ENCODE assay signal across 21 cellular contexts in genomic region chr11:85806016-85806415, GRCh38. TPM values are rescaled to one million over a fixed set of nuclear protein-coding genes. Genes with fewer than 3 reads are reported as not detected.
DNase-seq lines count a peak whose midpoint lies in the region; ATAC-seq and TF ChIP-seq lines count a peak whose summit lies in the region.
"Had no signal": no experiment of that assay in that cellular context is flagged by ENCODE, and none has a peak within 500 bp of the region (broad histone marks: within the 10 kb centered on the region; RNA-seq: fewer than 3 reads in every experiment).

No MANE protein-coding gene starts in this region.

- no peak for TF ChIP-seq POLR2A in breast epithelium (IDR thresholded peaks at IDR 0.05)

- H3K79me2 ChIP-seq in mammary epithelial cell (ENCODE audit: insufficient read depth, low read length): no peaks in the 10 kb centered on the region

- ATAC-seq in effector memory CD8-positive, alpha-beta T cell (replicated peaks): no peak
- ATAC-seq in natural killer cell: no peak
- no peak for ATAC-seq in CD8-positive, alpha-beta T cell
- ATAC-seq: GM12878 had no signal

- no peak overlapping the region for H3K27ac ChIP-seq in mammary epithelial cell (ENCODE audit: insufficient read depth, low read depth, low read length)
- H3K27ac ChIP-seq in breast epithelium: no peak overlapping the region
- no peak overlapping the region for H3K27ac ChIP-seq in CD8-positive, alpha-beta T cell (ENCODE audit: low read depth, low read length)
- H3K27ac ChIP-seq: BLaER1 had no signal

- in situ Hi-C loops in mammary epithelial cell (cut with MboI; ENCODE audit: low sequenced_read_pairs in 2 of 2): no loop called here

- peak overlapping the region; percentile 0 to 18 for H3K27ac Mint-ChIP-seq in effector memory CD8-positive, alpha-beta T cell
- H3K27ac Mint-ChIP-seq in natural killer cell: peak overlapping the region; percentile 8 to 33
- H3K27ac Mint-ChIP-seq in CD8-positive, alpha-beta T cell: no peak overlapping the region
- H3K27ac Mint-ChIP-seq: CD14-positive monocyte, H9 had no signal

- CTCF ChIA-PET in mammary epithelial cell (lab: Charles Lee; ENCODE audit: low non-redundant PET): no interaction called here
- CTCF ChIA-PET in CD8-positive, alpha-beta T cell (lab: Charles Lee): no interaction called here

- H3K36me3 ChIP-seq in mammary epithelial cell (ENCODE audit: insufficient read depth, low read length): no peaks in the 10 kb centered on the region
- H3K36me3 ChIP-seq in breast epithelium: no peaks in the 10 kb centered on the region
- H3K36me3 ChIP-seq in CD8-positive, alpha-beta T cell (ENCODE audit: insufficient read depth, low read length): no peaks in the 10 kb centered on the region
- H3K36me3 ChIP-seq: BLaER1 had no signal

- H3K27me3 Mint-ChIP-seq in effector memory CD8-positive, alpha-beta T cell: no peaks in the 10 kb centered on the region
- no peaks in the 10 kb centered on the region for H3K27me3 Mint-ChIP-seq in natural killer cell (ENCODE audit: low read depth in 2 of 2)
- H3K27me3 Mint-ChIP-seq in CD8-positive, alpha-beta T cell (ENCODE audit: low read depth): no peaks in the 10 kb centered on the region
- H3K27me3 Mint-ChIP-seq: CD4-positive, alpha-beta memory T cell had no signal

- peak overlapping the region in 1 of 2 donors; percentile 5 for H3K4me3 Mint-ChIP-seq in effector memory CD8-positive, alpha-beta T cell
- H3K4me3 Mint-ChIP-seq in natural killer cell: no peak overlapping the region
- no peak overlapping the region for H3K4me3 Mint-ChIP-seq in CD8-positive, alpha-beta T cell
- H3K4me3 Mint-ChIP-seq: CD14-positive monocyte, H9 had no signal

- H3K4me1 Mint-ChIP-seq in effector memory CD8-positive, alpha-beta T cell (ENCODE audit: low read depth in 2 of 2): peaks cover 54 to 70% of the 10 kb centered on the region in 2 donors
- peaks cover 71 to 74% of the 10 kb centered on the region in 2 donors for H3K4me1 Mint-ChIP-seq in natural killer cell
- peaks cover 60% of the 10 kb centered on the region for H3K4me1 Mint-ChIP-seq in CD8-positive, alpha-beta T cell (ENCODE audit: low read depth)

- H3K4me1 ChIP-seq in mammary epithelial cell (ENCODE audit: insufficient read depth, low read length) (peaks cover 36% of the 10 kb centered on the region), breast epithelium (peaks cover 0 to 4% of the 10 kb centered on the region in 2 donors)
- H3K4me1 ChIP-seq in CD8-positive, alpha-beta T cell (ENCODE audit: insufficient read depth, low read length): peaks cover 14% of the 10 kb centered on the region

- no TSS peak for BruUV-seq in mammary epithelial cell (replicated peaks; lab: Mats Ljungman, UMichigan)

- DNase-seq in mammary epithelial cell: no peak
- DNase-seq in breast epithelium (ENCODE audit: low spot score in 2 of 2): no peak
- DNase-seq in effector memory CD8-positive, alpha-beta T cell: no peak
- no peak for DNase-seq in natural killer cell
- DNase-seq in CD8-positive, alpha-beta T cell: no peak
- DNase-seq in cerebellum (ENCODE audit: low spot score): no peak
- no peak for DNase-seq in NCI-H2029 (lab: John Stamatoyannopoulos, UW)
- DNase-seq: 8988T; Calu3; CD4-positive, alpha-beta memory T cell; DMS53; DND-41; H9 had no signal

- H3K9me3 Mint-ChIP-seq in effector memory CD8-positive, alpha-beta T cell: no peaks in the 10 kb centered on the region
- no peaks in the 10 kb centered on the region for H3K9me3 Mint-ChIP-seq in natural killer cell
- peaks cover 5% of the 10 kb centered on the region for H3K9me3 Mint-ChIP-seq in CD8-positive, alpha-beta T cell
- H3K9me3 Mint-ChIP-seq: H9 had no signal

- no peak overlapping the region for H2AFZ ChIP-seq in mammary epithelial cell (ENCODE audit: low read depth, low read length)

- H3K9ac ChIP-seq in mammary epithelial cell (ENCODE audit: insufficient read depth, low read length): no peak overlapping the region
- H3K9ac ChIP-seq: BLaER1 had no signal

- H3K4me3 ChIP-seq in mammary epithelial cell (replicated peaks in 1 of 3; ENCODE audit: insufficient read depth in 1 of 3, low read depth in 2 of 3, low read length in 3 of 3) (no peak overlapping the region), breast epithelium (no peak overlapping the region)
- no peak overlapping the region for H3K4me3 ChIP-seq in CD8-positive, alpha-beta T cell (ENCODE audit: low read depth, low read length)
- H3K4me3 ChIP-seq: BLaER1, GM12878 had no signal

- H3K27me3 ChIP-seq in mammary epithelial cell (ENCODE audit: insufficient read depth, low read length) (no peaks in the 10 kb centered on the region), breast epithelium (no peaks in the 10 kb centered on the region)
- H3K27me3 ChIP-seq in CD8-positive, alpha-beta T cell (ENCODE audit: insufficient read depth, low read length): no peaks in the 10 kb centered on the region

- no peak for TF ChIP-seq CTCF in mammary epithelial cell (conservative IDR thresholded peaks at IDR 0.05 in 1 of 2, IDR thresholded peaks at IDR 0.05 in 1 of 2; ENCODE audit: extremely low read depth in 1 of 2, insufficient read depth in 1 of 2, low read depth in 1 of 2, low read length in 2 of 2)
- TF ChIP-seq CTCF in breast epithelium (IDR thresholded peaks at IDR 0.05): no peak
- TF ChIP-seq CTCF in natural killer cell (IDR thresholded peaks at IDR 0.05): no peak
- no peak for TF ChIP-seq CTCF in CD8-positive, alpha-beta T cell (IDR thresholded peaks at IDR 0.05)

- dilution Hi-C loops in mammary epithelial cell (cut with HindIII; ENCODE audit: low sequenced_read_pairs): no loop called here

- intact Hi-C loops in mammary epithelial cell (cut with micrococcal nuclease): no loop called here
- intact Hi-C loops in breast epithelium (cut with DNase I; ENCODE audit: low total_unique reads): no loop called here
- intact Hi-C loops in natural killer cell (cut with micrococcal nuclease): no loop called here
- intact Hi-C loops in CD8-positive, alpha-beta T cell (cut with DNase I, micrococcal nuclease): no loop called here

- H3K9me3 ChIP-seq in mammary epithelial cell (replicated peaks; ENCODE audit: insufficient read depth, low read length) (no peaks in the 10 kb centered on the region), breast epithelium (no peaks in the 10 kb centered on the region)
- H3K9me3 ChIP-seq in CD8-positive, alpha-beta T cell (ENCODE audit: low read length): no peaks in the 10 kb centered on the region
- H3K9me3 ChIP-seq: BLaER1 had no signal

- H3K4me2 ChIP-seq in mammary epithelial cell (ENCODE audit: insufficient read depth, low read depth, low read length): peak overlapping the region; percentile 30
- H3K4me2 ChIP-seq: BLaER1 had no signal

- H3K36me3 Mint-ChIP-seq in effector memory CD8-positive, alpha-beta T cell (ENCODE audit: insufficient read depth): peaks cover 37% of the 10 kb centered on the region
- H3K36me3 Mint-ChIP-seq in natural killer cell: peaks cover 8% of the 10 kb centered on the region
- peaks cover 3% of the 10 kb centered on the region for H3K36me3 Mint-ChIP-seq in CD8-positive, alpha-beta T cell
- H3K36me3 Mint-ChIP-seq: CD14-positive monocyte had no signal

- POLR2A ChIA-PET in CD8-positive, alpha-beta T cell (lab: Charles Lee): no interaction called here

- H4K20me1 ChIP-seq in mammary epithelial cell (ENCODE audit: insufficient read depth, low read length): no peaks in the 10 kb centered on the region
- H4K20me1 ChIP-seq: BLaER1 had no signal

RNA-seq across cellular contexts. Expression of gene SYTL2, which starts 4.9 kb away (rescaled TPM):
- total RNA-seq in mammary epithelial cell (10 to 100 TPM in 1 of 2 donors, 1 to 10 TPM in 1; 6.2 to 11.5 TPM), breast epithelium (100 to 1,000 TPM in 2 of 3 donors, 10 to 100 TPM in 1; 10.1 to 189 (median 120) TPM), natural killer cell (100 to 1,000 TPM; 116 to 237 (median 143) TPM), cerebellum (15.2 TPM)
- 3.8 TPM for polyA plus RNA-seq in mammary epithelial cell
- polyA minus RNA-seq in mammary epithelial cell: 2.8 TPM
- 10 to 100 TPM; 37.2 to 43.6 TPM for total RNA-seq in CD8-positive, alpha-beta T cell

RNA-seq across cellular contexts. Expression of gene CCDC83, which starts 49.2 kb away (rescaled TPM):
- not detected for total RNA-seq in mammary epithelial cell
- not detected for polyA plus RNA-seq in mammary epithelial cell
- not detected for polyA minus RNA-seq in mammary epithelial cell
- total RNA-seq in breast epithelium: under 1 TPM in 1 of 3 donors, not detected in 2; 0.33 TPM
- total RNA-seq in natural killer cell: under 1 TPM in 1 of 3 donors, not detected in 2; 0.12 TPM
- total RNA-seq in CD8-positive, alpha-beta T cell: not detected
- not detected for total RNA-seq in cerebellum
- total RNA-seq: A673; Calu3; CD4-positive, alpha-beta memory T cell; G401; GM12878; H1; H9; HT-29 had no signal
- polyA plus RNA-seq: AG04450; CD14-positive monocyte; CD4-positive, alpha-beta memory T cell; GM12878; H1 had no signal
